1 cellular context compared by ENCODE assay signal in genomic region chr19:34428549-34429285, GRCh38.
TF ChIP-seq lines count a peak whose summit lies in the region.

No MANE protein-coding gene starts in this region.

TF ChIP-seq in A549, 52 proteins besides CTCF, POLR2A, EP300 and RAD21 (continued from another document):
- TF ChIP-seq PHF8 (IDR thresholded peaks at IDR 0.05; ENCODE audit: borderline replicate concordance, low read depth) (peak; percentile 93), NFE2L2 (conservative IDR thresholded peaks at IDR 0.05; ENCODE audit: low read length) (no peak), CBX2 (IDR thresholded peaks at IDR 0.05; ENCODE audit: borderline replicate concordance, low read depth) (no peak), PBX3 (IDR thresholded peaks at IDR 0.05) (no peak), MAFK (IDR thresholded peaks at IDR 0.05; ENCODE audit: partially characterized antibody) (no peak), JUN (IDR thresholded peaks at IDR 0.05) (peak; percentile 55 to 90; a peak in 4 of 5 replicates), NR3C1 (IDR thresholded peaks at IDR 0.05) (no peak), RNF2 (IDR thresholded peaks at IDR 0.05; ENCODE audit: borderline replicate concordance, low read depth) (no peak), FOSB (CRISPR knock-in tag; IDR thresholded peaks at IDR 0.05) (no peak), ZSCAN20 (CRISPR knock-in tag; IDR thresholded peaks at IDR 0.05) (no peak), HMGXB4 (CRISPR knock-in tag; IDR thresholded peaks at IDR 0.05; ENCODE audit: borderline replicate concordance) (peak; percentile 76; the same call in 1 of the 2 replicates), KDM5A (IDR thresholded peaks at IDR 0.05) (peak; percentile 58; the same call in 1 of the 2 replicates), ZFP36 (IDR thresholded peaks at IDR 0.05; ENCODE audit: borderline replicate concordance, partially characterized antibody) (no peak), CBX8 (IDR thresholded peaks at IDR 0.05) (no peak), HOXB5 (CRISPR knock-in tag; IDR thresholded peaks at IDR 0.05) (no peak), ZNF302 (CRISPR knock-in tag; IDR thresholded peaks at IDR 0.05) (no peak), EHF (CRISPR knock-in tag; IDR thresholded peaks at IDR 0.05) (no peak), MAX (IDR thresholded peaks at IDR 0.05) (no peak; the same call in 1 of the 2 replicates), HOXA7 (CRISPR knock-in tag; IDR thresholded peaks at IDR 0.05) (no peak), CHD2 (IDR thresholded peaks at IDR 0.05; ENCODE audit: low read length, partially characterized antibody) (no peak), TFCP2L1 (CRISPR knock-in tag; IDR thresholded peaks at IDR 0.05) (peak; percentile 53; the same call in 1 of the 2 replicates), BCL3 (IDR thresholded peaks at IDR 0.05) (no peak), NPAS2 (CRISPR knock-in tag; IDR thresholded peaks at IDR 0.05; ENCODE audit: borderline replicate concordance) (no peak), TP53 (CRISPR knock-in tag; IDR thresholded peaks at IDR 0.05) (peak; percentile 35; the same call in 1 of the 2 replicates)
